ENCODE assay signal across 14 cellular contexts in the genomic region with DNA sequence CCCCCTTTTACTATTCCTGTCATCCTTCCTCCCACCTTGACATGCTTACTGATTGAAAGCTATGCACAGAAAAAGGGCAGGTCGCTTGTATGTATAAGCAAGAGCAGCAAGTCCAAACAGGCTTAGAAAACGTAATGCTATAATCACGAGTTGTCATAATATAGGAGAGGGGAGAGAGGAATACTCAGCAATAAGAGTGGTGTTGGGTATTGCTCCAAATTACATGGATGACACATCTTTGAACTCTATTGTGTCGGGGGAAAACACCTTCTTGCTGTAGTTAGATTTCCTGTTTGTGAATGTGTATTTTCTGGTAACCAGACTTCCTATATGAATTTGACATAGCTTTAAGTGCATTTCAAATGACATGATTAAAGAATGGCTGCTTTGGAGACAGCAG. TPM values are rescaled to one million over a fixed set of nuclear protein-coding genes. Genes with fewer than 3 reads are reported as not detected.
DNase-seq lines count a peak whose midpoint lies in the region; ATAC-seq and TF ChIP-seq lines count a peak whose summit lies in the region.
"Had no signal": no experiment of that assay in that cellular context is flagged by ENCODE, and none has a peak within 500 bp of the region (broad histone marks: within the 10 kb centered on the region; RNA-seq: fewer than 3 reads in every experiment).

No MANE protein-coding gene starts in this region.

- no peak overlapping the region for H3K4me3 ChIP-seq in endodermal cell (ENCODE audit: low read length)
- H3K4me3 ChIP-seq: K562, left lung, sigmoid colon had no signal

- DNase-seq in dermis microvascular lymphatic vessel endothelial cell (ENCODE audit: low read depth in 2 of 2) (peak; percentile 60 to 94), HEK293T (ENCODE audit: extremely low spot score) (no peak), endodermal cell (no peak), NCI-H1436 treated with DMSO at 0.1 percent for 48 hours (lab: John Stamatoyannopoulos, UW) (no peak)
- DNase-seq in activated naive CD4-positive, alpha-beta T cell (lab: John Stamatoyannopoulos, UW), result no peak
- DNase-seq: activated B cell treated with CpG ODN at 0.5 μM for 24 hours, anterior cingulate cortex, left lung, PC-3, sigmoid colon had no signal

- peaks cover 14% of the 10 kb centered on the region for H3K27me3 Mint-ChIP-seq in endodermal cell (ENCODE audit: insufficient read depth)

- WGBS in endodermal cell (ENCODE audit: insufficient coverage in 1 of 2, insufficient read length in 1 of 2), 2 experiments, result 89 to 94% methylated on average over 4 of the region's 4 CpGs

- H3K4me1 Mint-ChIP-seq in endodermal cell, result peaks cover 6% of the 10 kb centered on the region

- no peak for TF ChIP-seq CTCF in endodermal cell (conservative IDR thresholded peaks at IDR 0.05)

- H3K27ac ChIP-seq in endodermal cell (ENCODE audit: low read depth, low read length), result no peak overlapping the region
- H3K27ac ChIP-seq: left lung, sigmoid colon had no signal

- peaks cover 2% of the 10 kb centered on the region for H3K4me1 ChIP-seq in endodermal cell (ENCODE audit: control insufficient read depth, insufficient read depth, low read length)
- H3K4me1 ChIP-seq: left lung, sigmoid colon had no signal

- H3K9ac ChIP-seq in endodermal cell (ENCODE audit: extremely low read depth, low read length, poor library complexity, severe bottlenecking), result no peak overlapping the region

- no peaks in the 10 kb centered on the region for H3K9me3 Mint-ChIP-seq in endodermal cell

- CTCF ChIA-PET in HEK293T (lab: Yijun Ruan, JAX), result no interaction called here

- no peaks in the 10 kb centered on the region for H3K36me3 ChIP-seq in endodermal cell (ENCODE audit: control insufficient read depth, insufficient read depth, low read length)
- H3K36me3 ChIP-seq: left lung, sigmoid colon had no signal

- H3K4me3 Mint-ChIP-seq in endodermal cell, result no peak overlapping the region
- H3K4me3 Mint-ChIP-seq: activated B cell treated with CpG ODN at 0.5 μM for 24 hours had no signal

- ATAC-seq in GM18498 (IDR thresholded peaks at IDR 0.05; ENCODE audit: unreplicated experiment) (peak; percentile 47), GM21447 (IDR thresholded peaks at IDR 0.05; ENCODE audit: unreplicated experiment) (peak; percentile 44), HG03342 (IDR thresholded peaks at IDR 0.05; ENCODE audit: unreplicated experiment) (peak; percentile 44)
- ATAC-seq: K562, left lung, PC-3 had no signal

- no peaks in the 10 kb centered on the region for H3K9me3 ChIP-seq in endodermal cell (ENCODE audit: control insufficient read depth, low read length)
- H3K9me3 ChIP-seq: left lung, sigmoid colon had no signal

- POLR2A ChIA-PET in HEK293T (lab: Yijun Ruan, JAX), result no interaction called here

- H3K27ac Mint-ChIP-seq in endodermal cell, result no peak overlapping the region
- H3K27ac Mint-ChIP-seq: activated B cell treated with CpG ODN at 0.5 μM for 24 hours had no signal

- no peaks in the 10 kb centered on the region for H3K36me3 Mint-ChIP-seq in endodermal cell (ENCODE audit: low read depth)

- peaks cover 40% of the 10 kb centered on the region for H3K27me3 ChIP-seq in endodermal cell (ENCODE audit: control insufficient read depth, insufficient read depth, low read length, poor library complexity, severe bottlenecking)
- H3K27me3 ChIP-seq: sigmoid colon had no signal

TF ChIP-seq in HEK293T, 16 proteins besides CTCF, POLR2A, EP300 and RAD21:
- TF ChIP-seq BHLHE40 (IDR thresholded peaks at IDR 0.05; ENCODE audit: borderline replicate concordance) (no peak), FOXM1 (IDR thresholded peaks at IDR 0.05; ENCODE audit: borderline replicate concordance) (no peak), TARDBP (IDR thresholded peaks at IDR 0.05) (no peak), L3MBTL2 (conservative IDR thresholded peaks at IDR 0.05) (no peak), ELF4 (IDR thresholded peaks at IDR 0.05) (no peak), ZNF384 (IDR thresholded peaks at IDR 0.05) (no peak), NFRKB (IDR thresholded peaks at IDR 0.05) (no peak), HDGF (IDR thresholded peaks at IDR 0.05; ENCODE audit: borderline replicate concordance) (no peak), FOXK2 (IDR thresholded peaks at IDR 0.05) (no peak), LEF1 (IDR thresholded peaks at IDR 0.05; ENCODE audit: borderline replicate concordance) (no peak), SUZ12 (IDR thresholded peaks at IDR 0.05) (no peak), CTBP1 (IDR thresholded peaks at IDR 0.05; ENCODE audit: borderline replicate concordance) (no peak), SP1 (IDR thresholded peaks at IDR 0.05) (no peak)
- TF ChIP-seq, protein P1, sequence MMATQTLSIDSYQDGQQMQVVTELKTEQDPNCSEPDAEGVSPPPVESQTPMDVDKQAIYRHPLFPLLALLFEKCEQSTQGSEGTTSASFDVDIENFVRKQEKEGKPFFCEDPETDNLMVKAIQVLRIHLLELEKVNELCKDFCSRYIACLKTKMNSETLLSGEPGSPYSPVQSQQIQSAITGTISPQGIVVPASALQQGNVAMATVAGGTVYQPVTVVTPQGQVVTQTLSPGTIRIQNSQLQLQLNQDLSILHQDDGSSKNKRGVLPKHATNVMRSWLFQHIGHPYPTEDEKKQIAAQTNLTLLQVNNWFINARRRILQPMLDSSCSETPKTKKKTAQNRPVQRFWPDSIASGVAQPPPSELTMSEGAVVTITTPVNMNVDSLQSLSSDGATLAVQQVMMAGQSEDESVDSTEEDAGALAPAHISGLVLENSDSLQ (IDR thresholded peaks at IDR 0.05), result no peak
TF ChIP-seq in HEK293T: peak in this region for 0.

RNA-seq across cellular contexts. Expression of a gene that starts 7.5 kb away (rescaled TPM):
- total RNA-seq in dermis microvascular lymphatic vessel endothelial cell, result 36.8 and 43.0 TPM in 2 replicates
- total RNA-seq in endodermal cell, result 1 to 10 TPM; 2.5 to 7.3 TPM
- polyA plus RNA-seq in endodermal cell (2013, experiment 1 of 2), result 0.93 TPM
- 0.58 TPM for polyA plus RNA-seq in endodermal cell (2013, experiment 2 of 2)

Comparison
In these comparisons a context has a peak if more than half of its experiments do, and no peak if none do; other contexts are left out.
1. DNase-seq: peak in dermis microvascular lymphatic vessel endothelial cell (2 of 2); none in HEK293T (single experiment), endodermal cell (single experiment), activated naive CD4-positive, alpha-beta T cell (0 of 4) and NCI-H1436 treated with DMSO at 0.1 percent for 48 hours (single experiment).
2. Peak in every context shown above with its lines, with median percentiles within 50 percentile points of each other: ATAC-seq.